In genomic region chr3:186318135-186318534, GRCh38 we compare ENCODE assay signal across 1 cellular context.
TF ChIP-seq lines count a peak whose summit lies in the region.

No MANE protein-coding gene starts in this region.

TF ChIP-seq in IMR-90, 13 proteins besides CTCF, POLR2A, EP300 and RAD21:
- TF ChIP-seq USF2 (IDR thresholded peaks at IDR 0.05; ENCODE audit: low read depth, low read length) (no peak), SMC3 (IDR thresholded peaks at IDR 0.05; ENCODE audit: low read depth, low read length) (no peak), MXI1 (IDR thresholded peaks at IDR 0.05; ENCODE audit: borderline replicate concordance, low read depth, low read length) (no peak), ELK1 (IDR thresholded peaks at IDR 0.05; ENCODE audit: borderline replicate concordance, low read depth, low read length) (no peak), CEBPB (IDR thresholded peaks at IDR 0.05; ENCODE audit: low read depth, low read length) (no peak), NFE2L2 (IDR thresholded peaks at IDR 0.05; ENCODE audit: low read depth, low read length) (no peak), FOS (IDR thresholded peaks at IDR 0.05; ENCODE audit: low read depth, low read length) (no peak), CHD1 (IDR thresholded peaks at IDR 0.05; ENCODE audit: low read depth, low read length) (no peak), MAFK (IDR thresholded peaks at IDR 0.05; ENCODE audit: low read depth, low read length) (no peak), BHLHE40 (IDR thresholded peaks at IDR 0.05; ENCODE audit: low read depth, low read length) (no peak), RFX5 (IDR thresholded peaks at IDR 0.05; ENCODE audit: low read depth, low read length) (no peak), MAZ (IDR thresholded peaks at IDR 0.05; ENCODE audit: borderline replicate concordance, low read depth, low read length) (no peak), RCOR1 (IDR thresholded peaks at IDR 0.05; ENCODE audit: insufficient replicate concordance, low read length) (no peak)
